In the genomic region with DNA sequence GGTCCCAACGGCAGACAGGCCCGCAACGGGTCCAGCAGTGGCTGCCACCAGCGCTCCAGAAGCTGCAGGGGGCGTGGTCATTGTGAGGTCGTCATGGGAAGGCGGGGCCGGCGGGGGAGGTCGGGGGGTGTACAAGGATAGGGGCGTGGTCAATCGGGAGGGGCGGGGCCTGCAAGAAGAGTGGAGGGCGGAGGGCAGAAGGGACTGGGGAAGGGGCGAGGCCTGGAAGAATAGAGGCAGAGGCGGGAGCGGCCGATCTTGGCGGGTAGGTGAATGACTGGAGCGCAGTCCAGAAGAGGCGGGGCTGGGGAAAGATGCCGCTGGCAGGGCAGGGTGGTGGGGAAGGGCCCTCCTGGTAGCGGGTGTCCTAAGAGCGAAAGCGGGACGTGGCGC, we compare ENCODE assay signal across 8 cellular contexts. TPM values are rescaled to one million over a fixed set of nuclear protein-coding genes. Genes with fewer than 3 reads are reported as not detected.
DNase-seq lines count a peak whose midpoint lies in the region; ATAC-seq and TF ChIP-seq lines count a peak whose summit lies in the region.

No MANE protein-coding gene starts in this region.

- H3K4me1 Mint-ChIP-seq in activated T-cell treated with anti-CD3 and anti-CD28 coated beads, Interleukin-2, amount 50 U/mL, for 24 hours (ENCODE audit: low read depth): peaks cover 41% of the 10 kb centered on the region

- no peaks in the 10 kb centered on the region for H3K9me3 Mint-ChIP-seq in activated T-cell treated with anti-CD3 and anti-CD28 coated beads, Interleukin-2, amount 50 U/mL, for 24 hours

- ATAC-seq in HG03039 (IDR thresholded peaks at IDR 0.05; ENCODE audit: unreplicated experiment): no peak
- ATAC-seq in HG02852 (IDR thresholded peaks at IDR 0.05; ENCODE audit: unreplicated experiment): no peak

- TF ChIP-seq CTCF in GM13976 (IDR thresholded peaks at IDR 0.05; ENCODE audit: borderline replicate concordance, control extremely low read depth, extremely low read depth, insufficient read depth, missing control alignments) (no peak), epithelial cell of proximal tubule (conservative IDR thresholded peaks at IDR 0.05; ENCODE audit: low read depth, low read length) (no peak)

- H3K27me3 Mint-ChIP-seq in activated T-cell treated with anti-CD3 and anti-CD28 coated beads, Interleukin-2, amount 50 U/mL, for 24 hours: no peaks in the 10 kb centered on the region

- H3K4me3 Mint-ChIP-seq in activated T-cell treated with anti-CD3 and anti-CD28 coated beads, Interleukin-2, amount 50 U/mL, for 24 hours: peak overlapping the region; percentile 70

- H3K4me3 ChIP-seq in epithelial cell of proximal tubule (ENCODE audit: low read depth, low read length): peak overlapping the region; percentile 70

- peak; percentile 91 for DNase-seq in GM13976 (ENCODE audit: low spot score)
- peak; percentile 91 for DNase-seq in NCI-H82 (lab: John Stamatoyannopoulos, UW)
- peak; percentile 86 for DNase-seq in activated T-cell treated with anti-CD3 and anti-CD28 coated beads, Interleukin-2, amount 50 U/mL, for 24 hours
- DNase-seq in epithelial cell of proximal tubule (ENCODE audit: low read depth): no peak
- DNase-seq in middle frontal gyrus (ENCODE audit: extremely low spot score, low spot score): peak; percentile 49
- peak; percentile 56 for DNase-seq in stimulated activated CD8-positive, alpha-beta memory T cell treated with anti-CD3 and anti-CD28 coated beads, Interleukin-15, amount 100 ng/mL, for 24 hours (ENCODE audit: low read depth)

- in situ Hi-C loops in GM13976 (cut with MboI; ENCODE audit: low sequenced_read_pairs, unreplicated experiment): no loop called here

- H3K27ac Mint-ChIP-seq in activated T-cell treated with anti-CD3 and anti-CD28 coated beads, Interleukin-2, amount 50 U/mL, for 24 hours: peak overlapping the region; percentile 55

- H3K36me3 Mint-ChIP-seq in activated T-cell treated with anti-CD3 and anti-CD28 coated beads, Interleukin-2, amount 50 U/mL, for 24 hours (ENCODE audit: low read depth): peaks cover 41% of the 10 kb centered on the region

RNA-seq across cellular contexts. Expression of a gene that starts 4.3 kb away (rescaled TPM):
- 8.3 and 15.0 TPM in 2 replicates for total RNA-seq in epithelial cell of proximal tubule

RNA-seq across cellular contexts. Expression of a gene that starts 9.3 kb away (rescaled TPM):
- 30.4 and 34.8 TPM in 2 replicates for total RNA-seq in epithelial cell of proximal tubule

RNA-seq across cellular contexts. Expression of a gene that starts 42.0 kb away (rescaled TPM):
- 98.2 and 103 TPM in 2 replicates for total RNA-seq in epithelial cell of proximal tubule

RNA-seq across cellular contexts. Expression of a gene that starts 42.2 kb away (rescaled TPM):
- 81.9 and 121 TPM in 2 replicates for total RNA-seq in epithelial cell of proximal tubule

RNA-seq across cellular contexts. Expression of a gene that starts 45.7 kb away (rescaled TPM):
- not detected in 2 replicates for total RNA-seq in epithelial cell of proximal tubule
